Comparison of ENCODE assay signal across 8 cellular contexts in the genomic region with DNA sequence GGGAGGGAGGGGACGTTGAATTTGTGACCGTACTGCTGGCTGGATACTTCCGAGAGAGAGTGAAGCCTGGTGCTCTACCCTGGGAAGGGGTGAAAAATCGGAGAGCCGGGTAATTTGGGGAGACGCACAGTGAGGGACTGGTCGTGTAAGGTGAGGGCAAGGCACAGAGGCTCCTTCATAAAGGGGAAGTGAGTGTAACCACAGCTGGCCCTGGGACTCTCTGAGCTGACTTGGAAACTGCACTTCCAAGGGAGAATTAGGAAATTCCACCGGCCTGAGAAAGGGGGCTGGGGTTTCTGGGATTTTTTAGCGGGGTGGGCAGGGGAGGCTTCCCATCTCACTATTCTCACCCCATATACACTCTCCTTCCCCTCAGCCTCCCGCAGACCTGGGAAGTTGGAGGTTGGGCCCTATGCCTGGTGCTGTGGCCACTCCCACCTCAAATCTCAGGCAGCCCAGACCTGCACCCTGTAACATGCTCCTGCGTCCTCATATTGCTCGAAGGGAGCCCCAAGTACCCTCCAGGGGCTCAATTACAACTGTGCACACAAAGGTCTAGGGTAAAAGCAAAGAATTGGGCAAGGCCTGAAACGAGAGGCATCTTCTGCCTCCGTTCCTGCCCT.
DNase-seq lines count a peak whose midpoint lies in the region; ATAC-seq and TF ChIP-seq lines count a peak whose summit lies in the region.

No MANE protein-coding gene starts in this region.

- H3F3A ChIP-seq in neural progenitor cell (ENCODE audit: low read depth), result peaks cover 69% of the 10 kb centered on the region

- peaks cover 18% of the 10 kb centered on the region for H3K27me3 Mint-ChIP-seq in CD4-positive, alpha-beta T cell
- H3K27me3 Mint-ChIP-seq in neural progenitor cell (ENCODE audit: insufficient read depth, low read depth), result peaks cover 3% of the 10 kb centered on the region

- H3K4me1 ChIP-seq in Panc1 (ENCODE audit: control insufficient read depth, insufficient read depth, low read length) (0 out of 2 replicates have a peak, but pooled peaks cover 20% of the 10 kb centered on the region), esophagus muscularis mucosa (peaks cover 56 to 64% (median 59%) of the 10 kb centered on the region in 4 donors), neural progenitor cell (peaks cover 53% of the 10 kb centered on the region)

- H3K27ac Mint-ChIP-seq in CD4-positive, alpha-beta T cell, result peak overlapping the region; percentile 42
- H3K27ac Mint-ChIP-seq in neural progenitor cell, result peak overlapping the region; percentile 98

- CTCF ChIA-PET in CD4-positive, alpha-beta T cell (lab: Charles Lee), result no interaction called here
- CTCF ChIA-PET in Panc1 (lab: Charles Lee), result interaction anchor here (0.6 kb wide), 3 partner anchors 44 to 394 kb away, joined by 3 to 10 read pairs (median 5); no protein-coding TSS in a partner anchor

- peaks cover 17% of the 10 kb centered on the region for H4K20me1 ChIP-seq in neural progenitor cell (ENCODE audit: low read depth)

- H3K36me3 ChIP-seq in Panc1 (ENCODE audit: control insufficient read depth, insufficient read depth, low read length) (peaks cover 5% of the 10 kb centered on the region; the same call in 1 of the 2 replicates), esophagus muscularis mucosa (no peaks in the 10 kb centered on the region), neural progenitor cell (no peaks in the 10 kb centered on the region)

- no peak for TF ChIP-seq POLR2A in esophagus muscularis mucosa (IDR thresholded peaks at IDR 0.05; ENCODE audit: low read depth)

- TF ChIP-seq CTCF in CD4-positive, alpha-beta T cell (IDR thresholded peaks at IDR 0.05), result no peak
- no peak for TF ChIP-seq CTCF in Panc1 (IDR thresholded peaks at IDR 0.05)
- TF ChIP-seq CTCF in esophagus muscularis mucosa (IDR thresholded peaks at IDR 0.05), result no peak
- TF ChIP-seq CTCF in neural progenitor cell (IDR thresholded peaks at IDR 0.05), result no peak

- no peak overlapping the region for H3K27ac ChIP-seq in CD4-positive, alpha-beta T cell (ENCODE audit: low read depth, low read length)
- H3K27ac ChIP-seq in Panc1 (ENCODE audit: low read length) (peak overlapping the region; percentile 65), esophagus muscularis mucosa (replicated peaks in 1 of 4) (peak overlapping the region; percentile 70 to 75 (median 71)), neural progenitor cell (peak overlapping the region; percentile 97)

- BruUV-seq in Panc1 (replicated peaks; lab: Mats Ljungman, UMichigan), result no TSS peak

- H3K9me3 ChIP-seq in CD4-positive, alpha-beta T cell (ENCODE audit: control insufficient read depth, low read length), result no peaks in the 10 kb centered on the region
- H3K9me3 ChIP-seq in Panc1 (ENCODE audit: control insufficient read depth, insufficient read depth, low read depth, low read length) (no peaks in the 10 kb centered on the region), esophagus muscularis mucosa (no peaks in the 10 kb centered on the region), neural progenitor cell (ENCODE audit: low read depth) (no peaks in the 10 kb centered on the region)

- DNase-seq in CD4-positive, alpha-beta T cell, result no peak
- DNase-seq in Panc1 (ENCODE audit: low read depth, low spot score), result no peak
- no peak for DNase-seq in esophagus muscularis mucosa (ENCODE audit: extremely low spot score)
- peak; percentile 48 for DNase-seq in neural progenitor cell (ENCODE audit: low spot score)
- no peak for DNase-seq in NCI-H1092 treated with DMSO at 0.1 percent for 48 hours (lab: John Stamatoyannopoulos, UW)
- DNase-seq in ACHN, result no peak
- no peak for DNase-seq in COR-L47 (lab: John Stamatoyannopoulos, UW)

- peak overlapping the region; percentile 78 for H3K9ac ChIP-seq in neural progenitor cell

- peak overlapping the region; percentile 57 to 83 for H3K4me3 ChIP-seq in Panc1 (ENCODE audit: low read depth in 2 of 2, low read length in 2 of 2)
- peak overlapping the region; percentile 61 to 70 (median 66) for H3K4me3 ChIP-seq in esophagus muscularis mucosa
- H3K4me3 ChIP-seq in neural progenitor cell, result peak overlapping the region; percentile 72

- no peaks in the 10 kb centered on the region for H3K27me3 ChIP-seq in CD4-positive, alpha-beta T cell (ENCODE audit: control insufficient read depth, insufficient read depth, low read length)
- H3K27me3 ChIP-seq in Panc1 (ENCODE audit: control insufficient read depth, insufficient read depth, low read length), result no peaks in the 10 kb centered on the region
- no peaks in the 10 kb centered on the region for H3K27me3 ChIP-seq in esophagus muscularis mucosa
- no peaks in the 10 kb centered on the region for H3K27me3 ChIP-seq in neural progenitor cell

- peak overlapping the region; percentile 96 for H3K4me3 Mint-ChIP-seq in CD4-positive, alpha-beta T cell
- H3K4me3 Mint-ChIP-seq in neural progenitor cell, result peak overlapping the region; percentile 100

- no peak for ATAC-seq in CD4-positive, alpha-beta T cell (ENCODE audit: poor library complexity)
- ATAC-seq in Panc1 (peak; percentile 60), HG02885 (IDR thresholded peaks at IDR 0.05; ENCODE audit: poor library complexity, unreplicated experiment) (no peak)

- H3K79me2 ChIP-seq in neural progenitor cell (ENCODE audit: low read depth), result peaks cover 96% of the 10 kb centered on the region

- H3K36me3 Mint-ChIP-seq in CD4-positive, alpha-beta T cell (ENCODE audit: low read depth), result peaks cover 4% of the 10 kb centered on the region
- H3K36me3 Mint-ChIP-seq in neural progenitor cell, result peaks cover 12% of the 10 kb centered on the region

- peaks cover 32% of the 10 kb centered on the region for H3K4me1 Mint-ChIP-seq in CD4-positive, alpha-beta T cell (ENCODE audit: low read depth)
- H3K4me1 Mint-ChIP-seq in neural progenitor cell, result peaks cover 81% of the 10 kb centered on the region

- H3K9me3 Mint-ChIP-seq in CD4-positive, alpha-beta T cell, result no peaks in the 10 kb centered on the region
- H3K9me3 Mint-ChIP-seq in neural progenitor cell, result no peaks in the 10 kb centered on the region

- no peak overlapping the region for H2AFZ ChIP-seq in neural progenitor cell (replicated peaks)

- TF ChIP-seq EP300 in esophagus muscularis mucosa (IDR thresholded peaks at IDR 0.05), result no peak

- in situ Hi-C loops in Panc1 (cut with HindIII; ENCODE audit: low pct_unique_long_range_greater_than_20kb, low sequenced_read_pairs) (no loop called here), ACHN (cut with HindIII; ENCODE audit: low pct_ligation_motif_present, low pct_unique_long_range_greater_than_20kb, low sequenced_read_pairs) (no loop called here)

- intact Hi-C loops in CD4-positive, alpha-beta T cell (cut with DNase I, micrococcal nuclease), result no loop called here
- intact Hi-C loops in Panc1 (cut with micrococcal nuclease; ENCODE audit: unreplicated experiment) (no loop called here), esophagus muscularis mucosa (cut with DNase I) (no loop called here)

- POLR2A ChIA-PET in CD4-positive, alpha-beta T cell (lab: Charles Lee), result interaction anchor here (1.5 kb wide), 1 partner anchor 17 kb away, joined by 4 read pairs; no protein-coding TSS in a partner anchor
- POLR2A ChIA-PET in Panc1 (lab: Charles Lee), result interaction anchor here (1.9 kb wide), 1 partner anchor 20 kb away, joined by 7 read pairs; no protein-coding TSS in a partner anchor

- peak overlapping the region; percentile 95 for H3K4me2 ChIP-seq in neural progenitor cell

- 61% methylated on average over 13 of the region's 14 CpGs for WGBS in esophagus muscularis mucosa
